21 cellular contexts compared by ENCODE assay signal in the genomic region with DNA sequence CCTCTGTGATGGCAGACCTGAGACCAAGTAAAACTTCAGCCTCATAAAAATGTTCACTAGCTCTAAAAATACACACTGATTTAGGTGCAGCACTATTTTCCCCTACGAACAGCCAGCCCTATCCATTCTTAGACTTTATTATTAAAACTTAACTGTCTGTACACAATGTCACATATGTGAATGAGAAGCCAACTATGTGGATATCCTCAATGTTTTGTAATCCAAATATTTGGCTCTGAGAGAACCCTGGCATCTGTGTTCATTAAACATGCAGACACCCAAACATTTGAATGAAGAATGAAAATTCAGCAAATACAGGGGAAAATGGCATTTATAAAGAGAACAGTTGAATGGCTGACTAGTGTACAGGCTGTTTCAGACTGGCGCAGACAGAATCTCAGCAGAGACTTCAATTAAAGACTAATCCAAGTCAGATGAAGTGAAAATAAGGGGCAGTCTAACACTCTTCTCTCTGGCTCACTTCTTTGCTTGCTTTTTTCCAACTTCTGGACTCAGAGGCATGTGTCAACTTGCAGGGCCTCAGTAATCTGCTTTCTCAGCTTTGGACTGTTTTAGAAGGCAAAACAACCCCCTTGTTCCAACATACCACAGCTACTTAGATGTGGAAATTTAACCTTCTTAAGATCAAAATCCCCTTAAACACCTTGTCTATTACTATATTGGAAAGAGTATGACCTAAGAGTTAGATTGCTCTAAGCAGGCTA. TPM values are rescaled to one million over a fixed set of nuclear protein-coding genes. Genes with fewer than 3 reads are reported as not detected.
DNase-seq lines count a peak whose midpoint lies in the region; TF ChIP-seq lines count a peak whose summit lies in the region.
"Had no signal": no experiment of that assay in that cellular context is flagged by ENCODE, and none has a peak within 500 bp of the region (broad histone marks: within the 10 kb centered on the region; RNA-seq: fewer than 3 reads in every experiment).

No MANE protein-coding gene starts in this region.

- TF ChIP-seq CTCF in mammary epithelial cell (conservative IDR thresholded peaks at IDR 0.05 in 1 of 2, IDR thresholded peaks at IDR 0.05 in 1 of 2; ENCODE audit: extremely low read depth in 1 of 2, insufficient read depth in 1 of 2, low read depth in 1 of 2, low read length in 2 of 2): no peak
- TF ChIP-seq CTCF in colonic mucosa (IDR thresholded peaks at IDR 0.05): no peak

- dilution Hi-C loops in mammary epithelial cell (cut with HindIII; ENCODE audit: low sequenced_read_pairs): no loop called here

- no TSS peak for BruUV-seq in mammary epithelial cell (replicated peaks; lab: Mats Ljungman, UMichigan)

- no peaks in the 10 kb centered on the region for H3K4me1 ChIP-seq in mammary epithelial cell (ENCODE audit: insufficient read depth, low read length)
- H3K4me1 ChIP-seq in subcutaneous abdominal adipose tissue (ENCODE audit: control insufficient read depth in 5 of 5, insufficient read depth in 5 of 5, low read length in 5 of 5): peaks cover 0 to 33% (median 30%) of the 10 kb centered on the region in 5 donors
- H3K4me1 ChIP-seq in colonic mucosa: no peaks in the 10 kb centered on the region
- H3K4me1 ChIP-seq: parathyroid adenoma had no signal

- H3K9ac ChIP-seq in mammary epithelial cell (ENCODE audit: insufficient read depth, low read length): no peak overlapping the region
- H3K9ac ChIP-seq in subcutaneous abdominal adipose tissue (ENCODE audit: low read length in 5 of 5): peak overlapping the region in 1 of 5 donors; percentile 10
- H3K9ac ChIP-seq in colonic mucosa (ENCODE audit: low read depth in 2 of 2, low read length in 2 of 2): no peak overlapping the region
- H3K9ac ChIP-seq: parathyroid adenoma had no signal

- H3K36me3 ChIP-seq in mammary epithelial cell (ENCODE audit: insufficient read depth, low read length) (no peaks in the 10 kb centered on the region), subcutaneous abdominal adipose tissue (ENCODE audit: control insufficient read depth in 5 of 5, insufficient read depth in 5 of 5, low read length in 5 of 5) (no peaks in the 10 kb centered on the region), colonic mucosa (no peaks in the 10 kb centered on the region)
- H3K36me3 ChIP-seq: brain microvascular endothelial cell had no signal

- no peak overlapping the region for H3K27ac Mint-ChIP-seq in activated CD4-positive, alpha-beta T cell treated with anti-CD3 and anti-CD28 coated beads, Interleukin-2, amount 10 ng/mL, durations not matched to agents 24 days and 14 days
- no peak overlapping the region for H3K27ac Mint-ChIP-seq in activated naive CD4-positive, alpha-beta T cell treated with anti-CD3 and anti-CD28 coated beads, Interleukin-2, amount 10 ng/mL, durations not matched to agents 7 days and 5 days
- H3K27ac Mint-ChIP-seq: activated naive CD8-positive, alpha-beta T cell; dendritic cell treated with granulocyte-macrophage colony-stimulating factor and Interleukin-4, amounts not matched to agents 40 ng/mL and 50 ng/mL, for 4 days; nephron; stimulated activated naive B cell treated with anti-CD40 and anti-IgM and Interleukin-4, amounts not matched to agents 10 μg/mL and 1 μg/mL and 100 μg/mL, for 72 hours had no signal

- no peak overlapping the region for H3K27ac ChIP-seq in mammary epithelial cell (ENCODE audit: insufficient read depth, low read depth, low read length)
- H3K27ac ChIP-seq in subcutaneous abdominal adipose tissue (ENCODE audit: low read depth, low read length): peak overlapping the region; percentile 51
- H3K27ac ChIP-seq in colonic mucosa: no peak overlapping the region
- H3K27ac ChIP-seq: brain microvascular endothelial cell, parathyroid adenoma had no signal

- DNase-seq in AG20443 (ENCODE audit: low spot score): peak; percentile 25
- peak; percentile 39 for DNase-seq in mammary epithelial cell
- peak; percentile 5 for DNase-seq in islet precursor cell
- DNase-seq in activated CD4-positive, alpha-beta T cell treated with anti-CD3 and anti-CD28 coated beads, Interleukin-2, amount 10 ng/mL, durations not matched to agents 24 days and 14 days: no peak
- DNase-seq in colonic mucosa: no peak
- no peak for DNase-seq in Ammon's horn (ENCODE audit: low spot score)
- DNase-seq in activated naive CD4-positive, alpha-beta T cell treated with anti-CD3 and anti-CD28 coated beads, Interleukin-2, amount 10 ng/mL, durations not matched to agents 7 days and 5 days: no peak
- DNase-seq: activated CD4-positive, alpha-beta T cell treated with anti-CD3 and anti-CD28 coated beads for 1 hour; brain microvascular endothelial cell; C1 segment of cervical spinal cord; NCI-H1105; NCI-H524; stimulated activated CD4-positive, alpha-beta T cell treated with anti-CD3 and anti-CD28 coated beads, Interleukin-1b, Interleukin-23, amount 100 ng/mL, for 48 hours; stimulated activated naive B cell treated with anti-CD40 and anti-IgM and Interleukin-4, amounts not matched to agents 10 μg/mL and 1 μg/mL and 100 μg/mL, for 72 hours had no signal

- CTCF ChIA-PET in mammary epithelial cell (lab: Charles Lee; ENCODE audit: low non-redundant PET): no interaction called here
- CTCF ChIA-PET in activated naive CD4-positive, alpha-beta T cell treated with anti-CD3 and anti-CD28 coated beads, Interleukin-2, amount 10 ng/mL, durations not matched to agents 7 days and 5 days (lab: Charles Lee): interaction anchor here (1.1 kb wide), 1 partner anchor 160 kb away, joined by 3 read pairs; no protein-coding TSS in a partner anchor

- H3K9me3 Mint-ChIP-seq in activated CD4-positive, alpha-beta T cell treated with anti-CD3 and anti-CD28 coated beads, Interleukin-2, amount 10 ng/mL, durations not matched to agents 24 days and 14 days: no peaks in the 10 kb centered on the region
- H3K9me3 Mint-ChIP-seq in activated naive CD4-positive, alpha-beta T cell treated with anti-CD3 and anti-CD28 coated beads, Interleukin-2, amount 10 ng/mL, durations not matched to agents 7 days and 5 days: no peaks in the 10 kb centered on the region
- H3K9me3 Mint-ChIP-seq: dendritic cell treated with granulocyte-macrophage colony-stimulating factor and Interleukin-4, amounts not matched to agents 40 ng/mL and 50 ng/mL, for 4 days; stimulated activated naive B cell treated with anti-CD40 and anti-IgM and Interleukin-4, amounts not matched to agents 10 μg/mL and 1 μg/mL and 100 μg/mL, for 72 hours had no signal

- H3K36me3 Mint-ChIP-seq in activated CD4-positive, alpha-beta T cell treated with anti-CD3 and anti-CD28 coated beads, Interleukin-2, amount 10 ng/mL, durations not matched to agents 24 days and 14 days (ENCODE audit: low read depth): no peaks in the 10 kb centered on the region
- no peaks in the 10 kb centered on the region for H3K36me3 Mint-ChIP-seq in activated naive CD4-positive, alpha-beta T cell treated with anti-CD3 and anti-CD28 coated beads, Interleukin-2, amount 10 ng/mL, durations not matched to agents 7 days and 5 days
- H3K36me3 Mint-ChIP-seq: activated naive CD8-positive, alpha-beta T cell; stimulated activated naive B cell treated with anti-CD40 and anti-IgM and Interleukin-4, amounts not matched to agents 10 μg/mL and 1 μg/mL and 100 μg/mL, for 72 hours had no signal

- no peak overlapping the region for H3K4me3 Mint-ChIP-seq in activated CD4-positive, alpha-beta T cell treated with anti-CD3 and anti-CD28 coated beads, Interleukin-2, amount 10 ng/mL, durations not matched to agents 24 days and 14 days
- no peak overlapping the region for H3K4me3 Mint-ChIP-seq in activated naive CD4-positive, alpha-beta T cell treated with anti-CD3 and anti-CD28 coated beads, Interleukin-2, amount 10 ng/mL, durations not matched to agents 7 days and 5 days
- H3K4me3 Mint-ChIP-seq: activated naive CD8-positive, alpha-beta T cell; dendritic cell treated with granulocyte-macrophage colony-stimulating factor and Interleukin-4, amounts not matched to agents 40 ng/mL and 50 ng/mL, for 4 days; nephron; stimulated activated naive B cell treated with anti-CD40 and anti-IgM and Interleukin-4, amounts not matched to agents 10 μg/mL and 1 μg/mL and 100 μg/mL, for 72 hours had no signal

- 21% methylated on average over 2 of the region's 2 CpGs for WGBS in mammary epithelial cell (ENCODE audit: low coverage, missing lambda C conversion rate)

- H3K79me2 ChIP-seq in mammary epithelial cell (ENCODE audit: insufficient read depth, low read length): no peaks in the 10 kb centered on the region
- H3K79me2 ChIP-seq: parathyroid adenoma had no signal

- in situ Hi-C loops in mammary epithelial cell (cut with MboI; ENCODE audit: low sequenced_read_pairs in 2 of 2): loop anchor here in 1 of 2 donors (5.0 kb wide), 1 partner anchor 124 kb away; no protein-coding TSS in a partner anchor

- H3K27me3 ChIP-seq in mammary epithelial cell (ENCODE audit: insufficient read depth, low read length): no peaks in the 10 kb centered on the region
- peaks cover 0 to 2% (median 0%) of the 10 kb centered on the region in 5 donors for H3K27me3 ChIP-seq in subcutaneous abdominal adipose tissue (ENCODE audit: control insufficient read depth in 5 of 5, insufficient read depth in 4 of 5, low read length in 5 of 5)
- no peaks in the 10 kb centered on the region for H3K27me3 ChIP-seq in colonic mucosa
- H3K27me3 ChIP-seq: brain microvascular endothelial cell had no signal

- H2AFZ ChIP-seq in mammary epithelial cell (ENCODE audit: low read depth, low read length): peak overlapping the region; percentile 25
- H2AFZ ChIP-seq: parathyroid adenoma had no signal

- H3K4me2 ChIP-seq in mammary epithelial cell (ENCODE audit: insufficient read depth, low read depth, low read length): peak overlapping the region; percentile 46

- H3K4me1 Mint-ChIP-seq in activated CD4-positive, alpha-beta T cell treated with anti-CD3 and anti-CD28 coated beads, Interleukin-2, amount 10 ng/mL, durations not matched to agents 24 days and 14 days: no peaks in the 10 kb centered on the region
- no peaks in the 10 kb centered on the region for H3K4me1 Mint-ChIP-seq in activated naive CD4-positive, alpha-beta T cell treated with anti-CD3 and anti-CD28 coated beads, Interleukin-2, amount 10 ng/mL, durations not matched to agents 7 days and 5 days

- no peaks in the 10 kb centered on the region for H4K20me1 ChIP-seq in mammary epithelial cell (ENCODE audit: insufficient read depth, low read length)

- no peak overlapping the region for H3K4me3 ChIP-seq in mammary epithelial cell (replicated peaks in 1 of 3; ENCODE audit: insufficient read depth in 1 of 3, low read depth in 2 of 3, low read length in 3 of 3)
- H3K4me3 ChIP-seq in subcutaneous abdominal adipose tissue (ENCODE audit: low read depth in 1 of 5, low read length in 5 of 5): no peak overlapping the region
- no peak overlapping the region for H3K4me3 ChIP-seq in colonic mucosa

- intact Hi-C loops in mammary epithelial cell (cut with micrococcal nuclease): loop anchor here (5.0 kb wide), 1 partner anchor 459 kb away; no protein-coding TSS in a partner anchor
- intact Hi-C loops in activated CD4-positive, alpha-beta T cell treated with anti-CD3 and anti-CD28 coated beads, Interleukin-2, amount 10 ng/mL, durations not matched to agents 24 days and 14 days (cut with micrococcal nuclease): loop anchor here (10.0 kb wide), 1 partner anchor 121 kb away; no protein-coding TSS in a partner anchor
- intact Hi-C loops in colonic mucosa (cut with DNase I): no loop called here

- H3K27me3 Mint-ChIP-seq in activated CD4-positive, alpha-beta T cell treated with anti-CD3 and anti-CD28 coated beads, Interleukin-2, amount 10 ng/mL, durations not matched to agents 24 days and 14 days: peaks cover 6% of the 10 kb centered on the region
- H3K27me3 Mint-ChIP-seq in activated naive CD4-positive, alpha-beta T cell treated with anti-CD3 and anti-CD28 coated beads, Interleukin-2, amount 10 ng/mL, durations not matched to agents 7 days and 5 days: peaks cover 5% of the 10 kb centered on the region

- H3K9me3 ChIP-seq in mammary epithelial cell (replicated peaks; ENCODE audit: insufficient read depth, low read length) (no peaks in the 10 kb centered on the region), subcutaneous abdominal adipose tissue (ENCODE audit: control insufficient read depth in 5 of 5, low read length in 5 of 5) (no peaks in the 10 kb centered on the region), colonic mucosa (no peaks in the 10 kb centered on the region)

RNA-seq across cellular contexts. Expression of a gene that starts 47.4 kb away (rescaled TPM):
- total RNA-seq in mammary epithelial cell (not detected), colonic mucosa (1 to 10 TPM in 1 of 2 donors, under 1 TPM in 1; 0.45 to 1.1 TPM)
- polyA plus RNA-seq in mammary epithelial cell: not detected
- polyA minus RNA-seq in mammary epithelial cell: not detected
- not detected in 2 replicates for total RNA-seq in activated CD4-positive, alpha-beta T cell treated with anti-CD3 and anti-CD28 coated beads, Interleukin-2, amount 10 ng/mL, durations not matched to agents 24 days and 14 days
- total RNA-seq: endothelial cell of umbilical vein, HepG2 had no signal
- polyA plus RNA-seq: endothelial cell of umbilical vein, HepG2 had no signal

Comparison
In these comparisons a context has a peak if more than half of its experiments do, and no peak if none do; other contexts are left out.
1. DNase-seq: peak in AG20443 (single experiment), mammary epithelial cell (single experiment) and islet precursor cell (single experiment); none in activated CD4-positive, alpha-beta T cell treated with anti-CD3 and anti-CD28 coated beads, Interleukin-2, amount 10 ng/mL, durations not matched to agents 24 days and 14 days (single experiment), colonic mucosa (single experiment), Ammon's horn (single experiment) and activated naive CD4-positive, alpha-beta T cell treated with anti-CD3 and anti-CD28 coated beads, Interleukin-2, amount 10 ng/mL, durations not matched to agents 7 days and 5 days (single experiment).